1 cellular context compared by ENCODE assay signal in genomic region chr5:141668601-141669265, GRCh38.
TF ChIP-seq lines count a peak whose summit lies in the region.

No MANE protein-coding gene starts in this region.

TF ChIP-seq in liver, 16 proteins besides CTCF, POLR2A, EP300 and RAD21 (continued from another document):
- TF ChIP-seq REST (IDR thresholded peaks at IDR 0.05): peak; percentile 15
- no peak for TF ChIP-seq YY1 (IDR thresholded peaks at IDR 0.05)
- no peak for TF ChIP-seq ZBTB33 (IDR thresholded peaks at IDR 0.05)
- no peak for TF ChIP-seq FOXA1 (IDR thresholded peaks at IDR 0.05)
- peak; percentile 92 to 93 for TF ChIP-seq RXRA (IDR thresholded peaks at IDR 0.05)
- peak; percentile 65 for TF ChIP-seq SP1 (IDR thresholded peaks at IDR 0.05)
